Comparison of ENCODE assay signal across 17 cellular contexts in the genomic region with DNA sequence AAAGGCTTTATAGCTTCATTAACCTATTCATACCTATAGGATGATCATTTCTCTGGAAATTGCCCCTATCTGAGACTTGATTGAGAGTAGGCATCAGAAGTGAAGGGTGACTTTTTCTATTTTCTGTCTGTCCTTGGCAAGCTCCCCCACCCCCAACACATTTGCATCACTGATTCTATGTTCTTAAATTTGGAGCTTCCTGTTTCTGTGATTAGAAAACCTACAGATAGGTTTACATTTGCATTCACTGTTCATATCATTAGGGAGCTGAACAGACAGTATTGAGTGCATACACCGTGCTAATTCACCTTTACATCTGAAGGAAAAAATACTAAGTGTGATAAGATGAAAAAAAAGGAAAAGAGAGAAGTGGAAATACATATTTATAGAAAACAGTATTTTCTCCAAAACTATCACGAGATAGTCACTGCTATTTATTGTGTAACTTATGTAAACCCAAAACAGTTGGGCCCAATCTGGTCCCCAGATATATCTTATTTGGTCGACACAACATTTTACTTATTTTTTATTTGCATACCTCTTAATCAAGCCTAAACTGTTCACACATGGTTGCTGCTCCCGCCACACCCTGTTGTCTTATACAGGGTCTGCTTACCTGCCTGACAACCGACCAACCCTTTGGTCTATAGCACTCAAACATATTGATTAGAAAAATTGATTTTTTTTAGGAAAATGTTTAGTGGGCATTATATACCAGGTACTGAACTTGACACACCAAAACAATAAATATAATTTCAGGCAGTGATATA.
A peak's percentile ranks its signal among the peaks of the same experiment; 100 is the strongest.
DNase-seq lines count a peak whose midpoint lies in the region; ATAC-seq, FAIRE-seq and TF ChIP-seq lines count a peak whose summit lies in the region.
"Had no signal": no experiment of that assay in that cellular context is flagged by ENCODE, and none has a peak within 500 bp of the region (broad histone marks: within the 10 kb centered on the region; RNA-seq: fewer than 3 reads in every experiment).

No MANE protein-coding gene starts in this region.

- TF ChIP-seq CTCF in WTC11 (IDR thresholded peaks at IDR 0.05) = no peak

- H3K36me3 Mint-ChIP-seq in WTC11 = peaks cover 2% of the 10 kb centered on the region; the same call in 1 of the 2 replicates

- POLR2A ChIA-PET in WTC11 (lab: Charles Lee) = no interaction called here

- H3K9me3 ChIP-seq in SJCRH30 (replicated peaks) = no peaks in the 10 kb centered on the region
- H3K9me3 ChIP-seq: esophagus muscularis mucosa, SJSA1 had no signal

- H3K27me3 ChIP-seq in SJCRH30 = no peaks in the 10 kb centered on the region
- H3K27me3 ChIP-seq: esophagus muscularis mucosa, SJSA1 had no signal

- CTCF ChIA-PET in WTC11 (lab: Charles Lee) = interaction anchor here (1.2 to 1.5 kb wide), 2 partner anchors 162 to 170 kb away, joined by 3 to 5 read pairs; no protein-coding TSS in a partner anchor

- DNase-seq in GM12891 (ENCODE audit: insufficient read length, low spot score) (no peak), WTC11 (ENCODE audit: low spot score) (no peak), NCI-H345 treated with DMSO at 0.1 percent for 48 hours (lab: John Stamatoyannopoulos, UW; ENCODE audit: unreplicated experiment) (no peak), SJCRH30 (no peak)
- no peak for DNase-seq in activated CD4-positive, alpha-beta T cell treated with anti-CD3 and anti-CD28 coated beads for 48 hours
- DNase-seq: activated gamma-delta T cell; kidney glomerular epithelial cell; MV-4-11; stimulated activated naive CD8-positive, alpha-beta T cell treated with anti-CD3 and anti-CD28 coated beads, Interleukin-15, amount 100 ng/mL, for 72 hours had no signal

- H3K27ac ChIP-seq in SJCRH30 = no peak overlapping the region
- H3K27ac ChIP-seq: esophagus muscularis mucosa, SJSA1 had no signal

- H3K4me3 Mint-ChIP-seq in WTC11 = no peak overlapping the region
- H3K4me3 Mint-ChIP-seq: GM23338; stimulated activated naive CD8-positive, alpha-beta T cell treated with anti-CD3 and anti-CD28 coated beads, Interleukin-15, amount 100 ng/mL, for 72 hours had no signal

- H3K36me3 ChIP-seq in SJCRH30 = no peaks in the 10 kb centered on the region
- H3K36me3 ChIP-seq: esophagus muscularis mucosa, SJSA1 had no signal

- peak; percentile 28 for FAIRE-seq in GM12891 (lab: Jason Lieb, UNC)
- FAIRE-seq: D721Med, TTC549 had no signal

- H3K4me1 ChIP-seq in SJCRH30 = no peaks in the 10 kb centered on the region
- H3K4me1 ChIP-seq: SJSA1 had no signal

- H3K27ac Mint-ChIP-seq in WTC11 = no peak overlapping the region

- TF ChIP-seq POLR2A in GM12891 (IDR thresholded peaks at IDR 0.05; ENCODE audit: low read depth, low read length) = no peak

- no peak overlapping the region for H3K4me3 ChIP-seq in SJCRH30
- H3K4me3 ChIP-seq: esophagus muscularis mucosa, GM23338, SJSA1 had no signal

- no peaks in the 10 kb centered on the region for H3K27me3 Mint-ChIP-seq in WTC11 (ENCODE audit: low read depth)
- H3K27me3 Mint-ChIP-seq: stimulated activated naive CD8-positive, alpha-beta T cell treated with anti-CD3 and anti-CD28 coated beads, Interleukin-15, amount 100 ng/mL, for 72 hours had no signal

- ATAC-seq in GM21619 (IDR thresholded peaks at IDR 0.05; ENCODE audit: unreplicated experiment) (peak; percentile 62), HG03378 (IDR thresholded peaks at IDR 0.05; ENCODE audit: unreplicated experiment) (peak; percentile 49), WTC11 (0 out of 2 replicates have a peak, but pooled peaks have one; percentile 20), GM21825 (IDR thresholded peaks at IDR 0.05; ENCODE audit: unreplicated experiment) (no peak)
- ATAC-seq: GM23338; stimulated activated naive CD8-positive, alpha-beta T cell treated with anti-CD3 and anti-CD28 coated beads, Interleukin-15, amount 100 ng/mL, for 72 hours had no signal

- H3K4me1 Mint-ChIP-seq in WTC11 = peaks cover 24% of the 10 kb centered on the region
- H3K4me1 Mint-ChIP-seq: stimulated activated naive CD8-positive, alpha-beta T cell treated with anti-CD3 and anti-CD28 coated beads, Interleukin-15, amount 100 ng/mL, for 72 hours had no signal

- peaks cover 4% of the 10 kb centered on the region for H3K9me3 Mint-ChIP-seq in WTC11
- H3K9me3 Mint-ChIP-seq: GM23338 had no signal

TF ChIP-seq in GM12891, 5 proteins besides CTCF, POLR2A, EP300 and RAD21:
- no peak for TF ChIP-seq POLR2AphosphoS5 (IDR thresholded peaks at IDR 0.05; ENCODE audit: low read depth, low read length)
- no peak for TF ChIP-seq PAX5 (IDR thresholded peaks at IDR 0.05; ENCODE audit: insufficient read depth, low read length, severe bottlenecking)
- TF ChIP-seq POU2F2 (IDR thresholded peaks at IDR 0.05; ENCODE audit: low read depth, low read length) = no peak
- TF ChIP-seq SPI1 (IDR thresholded peaks at IDR 0.05; ENCODE audit: low read depth, low read length) = no peak
- no peak for TF ChIP-seq TAF1 (IDR thresholded peaks at IDR 0.05; ENCODE audit: low read depth, low read length)

TF ChIP-seq in WTC11, 78 proteins besides CTCF, POLR2A, EP300 and RAD21:
- no peak for TF ChIP-seq NFYB (CRISPR knock-in tag; conservative IDR thresholded peaks at IDR 0.05; ENCODE audit: low read depth)
- no peak for TF ChIP-seq SMAD3 (CRISPR knock-in tag; IDR thresholded peaks at IDR 0.05; ENCODE audit: borderline replicate concordance)
- TF ChIP-seq, protein P1, sequence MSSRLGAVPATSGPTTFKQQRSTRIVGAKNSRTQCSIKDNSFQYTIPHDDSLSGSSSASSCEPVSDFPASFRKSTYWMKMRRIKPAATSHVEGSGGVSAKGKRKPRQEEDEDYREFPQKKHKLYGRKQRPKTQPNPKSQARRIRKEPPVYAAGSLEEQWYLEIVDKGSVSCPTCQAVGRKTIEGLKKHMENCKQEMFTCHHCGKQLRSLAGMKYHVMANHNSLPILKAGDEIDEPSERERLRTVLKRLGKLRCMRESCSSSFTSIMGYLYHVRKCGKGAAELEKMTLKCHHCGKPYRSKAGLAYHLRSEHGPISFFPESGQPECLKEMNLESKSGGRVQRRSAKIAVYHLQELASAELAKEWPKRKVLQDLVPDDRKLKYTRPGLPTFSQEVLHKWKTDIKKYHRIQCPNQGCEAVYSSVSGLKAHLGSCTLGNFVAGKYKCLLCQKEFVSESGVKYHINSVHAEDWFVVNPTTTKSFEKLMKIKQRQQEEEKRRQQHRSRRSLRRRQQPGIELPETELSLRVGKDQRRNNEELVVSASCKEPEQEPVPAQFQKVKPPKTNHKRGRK (CRISPR knock-in tag; IDR thresholded peaks at IDR 0.05; ENCODE audit: borderline replicate concordance) = no peak
- no peak for TF ChIP-seq PRRX2 (CRISPR knock-in tag; IDR thresholded peaks at IDR 0.05)
- no peak for TF ChIP-seq ATF1 (CRISPR knock-in tag; IDR thresholded peaks at IDR 0.05)
- no peak for TF ChIP-seq IRF2 (CRISPR knock-in tag; IDR thresholded peaks at IDR 0.05; ENCODE audit: borderline replicate concordance, low read depth)
